9 cellular contexts compared by ENCODE assay signal in the genomic region with DNA sequence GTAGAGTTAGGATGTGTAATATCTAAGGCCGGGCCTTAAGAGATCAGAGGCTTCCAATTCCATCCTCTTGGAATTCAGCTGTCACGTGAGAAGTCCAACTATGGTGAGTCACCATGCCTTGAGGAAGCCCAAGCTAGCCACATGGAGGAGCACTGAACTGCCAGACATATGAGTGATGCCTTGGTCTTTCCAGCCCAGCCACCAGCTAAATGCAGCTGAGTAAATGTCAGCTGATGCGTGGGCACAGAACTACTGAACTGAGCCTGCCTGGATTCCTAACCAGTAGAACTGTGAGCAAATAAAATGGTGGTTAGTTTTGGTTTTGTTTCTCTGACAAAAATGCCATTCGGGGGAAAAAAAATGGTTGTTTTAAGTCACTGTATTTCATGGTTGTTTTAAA.
DNase-seq lines count a peak whose midpoint lies in the region; TF ChIP-seq lines count a peak whose summit lies in the region.
"Had no signal": no experiment of that assay in that cellular context is flagged by ENCODE, and none has a peak within 500 bp of the region (broad histone marks: within the 10 kb centered on the region; RNA-seq: fewer than 3 reads in every experiment).

No MANE protein-coding gene starts in this region.

- H3K4me1 ChIP-seq in right atrium auricular region, result peaks cover 0 to 11% of the 10 kb centered on the region in 2 donors
- H3K4me1 ChIP-seq in CD8-positive, alpha-beta memory T cell (ENCODE audit: insufficient read depth, low read length), result no peaks in the 10 kb centered on the region

- POLR2A ChIA-PET in CD8-positive, alpha-beta memory T cell (lab: Charles Lee), result no interaction called here

- no peak overlapping the region for H3K27ac Mint-ChIP-seq in CD8-positive, alpha-beta memory T cell

- H3K4me3 ChIP-seq in right atrium auricular region, result no peak overlapping the region
- no peak overlapping the region for H3K4me3 ChIP-seq in CD8-positive, alpha-beta memory T cell (ENCODE audit: low read length)

- H3K36me3 ChIP-seq in right atrium auricular region, result no peaks in the 10 kb centered on the region
- no peaks in the 10 kb centered on the region for H3K36me3 ChIP-seq in CD8-positive, alpha-beta memory T cell (ENCODE audit: insufficient read depth, low read length)

- TF ChIP-seq CTCF in GM20000 (IDR thresholded peaks at IDR 0.05; ENCODE audit: extremely low read depth, missing control alignments) (no peak), right atrium auricular region (IDR thresholded peaks at IDR 0.05) (no peak)

- no peaks in the 10 kb centered on the region for H3K9me3 Mint-ChIP-seq in CD8-positive, alpha-beta memory T cell
- H3K9me3 Mint-ChIP-seq: central memory CD8-positive, alpha-beta T cell had no signal

- no peak overlapping the region for H3K27ac ChIP-seq in right atrium auricular region
- H3K27ac ChIP-seq in CD8-positive, alpha-beta memory T cell (ENCODE audit: low read depth, low read length), result no peak overlapping the region

- CTCF ChIA-PET in CD8-positive, alpha-beta memory T cell (lab: Charles Lee), result no interaction called here

- H3K4me3 Mint-ChIP-seq in CD8-positive, alpha-beta memory T cell, result no peak overlapping the region
- H3K4me3 Mint-ChIP-seq: central memory CD8-positive, alpha-beta T cell had no signal

- H3K4me1 Mint-ChIP-seq in CD8-positive, alpha-beta memory T cell, result peaks cover 5 to 7% (median 7%) of the 10 kb centered on the region in 3 donors

- no peaks in the 10 kb centered on the region for H3K36me3 Mint-ChIP-seq in CD8-positive, alpha-beta memory T cell

- DNase-seq in AG08395 (ENCODE audit: low spot score) (peak; percentile 94), GM20000 (ENCODE audit: low spot score) (peak; percentile 35), NCI-H460 (ENCODE audit: extremely low read depth, low read depth) (peak; percentile 18), cerebellar cortex (ENCODE audit: low spot score) (peak; percentile 9), right atrium auricular region (ENCODE audit: low spot score) (no peak), inferior parietal cortex (ENCODE audit: extremely low spot score) (no peak)
- DNase-seq in stimulated activated CD4-positive, alpha-beta T cell treated with anti-CD3 and anti-CD28 coated beads, Interleukin-2, amount 100 ng/mL, for 48 hours, result peak; percentile 42 to 50
- DNase-seq in CD8-positive, alpha-beta memory T cell, result no peak

- no peaks in the 10 kb centered on the region for H3K9me3 ChIP-seq in right atrium auricular region
- H3K9me3 ChIP-seq in CD8-positive, alpha-beta memory T cell (ENCODE audit: low read length), result no peaks in the 10 kb centered on the region

- H3K27me3 ChIP-seq in right atrium auricular region, result no peaks in the 10 kb centered on the region
- H3K27me3 ChIP-seq in CD8-positive, alpha-beta memory T cell (ENCODE audit: insufficient read depth, low read length, poor library complexity, severe bottlenecking), result no peaks in the 10 kb centered on the region

- H3K27me3 Mint-ChIP-seq in CD8-positive, alpha-beta memory T cell, result peaks cover 0 to 2% of the 10 kb centered on the region in 2 donors

Comparison
In these comparisons a context has a peak if more than half of its experiments do, and no peak if none do; other contexts are left out.
1. DNase-seq: peak in AG08395 (single experiment), GM20000 (single experiment), NCI-H460 (single experiment), cerebellar cortex (single experiment) and stimulated activated CD4-positive, alpha-beta T cell treated with anti-CD3 and anti-CD28 coated beads, Interleukin-2, amount 100 ng/mL, for 48 hours (2 of 2); none in right atrium auricular region (single experiment), inferior parietal cortex (single experiment) and CD8-positive, alpha-beta memory T cell (0 of 5).